In genomic region chr12:48736456-48736855, GRCh38 we compare ENCODE assay signal across 9 cellular contexts.
"Had no signal": no experiment of that assay in that cellular context is flagged by ENCODE, and none has a peak within 500 bp of the region (broad histone marks: within the 10 kb centered on the region; RNA-seq: fewer than 3 reads in every experiment).

No MANE protein-coding gene starts in this region.

- H3K27ac ChIP-seq: KMS-11 had no signal

- H3K4me2 ChIP-seq: GM23338, KMS-11 had no signal

- H3K9me3 Mint-ChIP-seq: GM23338, H9 had no signal

- FAIRE-seq: H1, H54, HTR-8/SVneo had no signal

- H3K27ac Mint-ChIP-seq: GM23338, H9 had no signal

- ATAC-seq: GM23338 had no signal

- H3K4me3 Mint-ChIP-seq: GM23338, H9 had no signal

- H3K4me3 ChIP-seq: GM23338 had no signal

- DNase-seq: H9, HCEC 1CT, IMR-90, KBM-7 had no signal

- H3K4me1 Mint-ChIP-seq: GM23338, H9 had no signal
